1 cellular context compared by ENCODE assay signal in genomic region chr16:53052519-53053501, GRCh38.
TF ChIP-seq lines count a peak whose summit lies in the region.

CHD9NB (minus strand) TSS chr16:53052897; CDS start chr16:53044158, 8,739 bp downstream.

TF ChIP-seq in K562, 482 proteins besides CTCF, POLR2A, EP300 and RAD21 (continued from another document and continues in another):
- TF ChIP-seq ZBTB40 (IDR thresholded peaks at IDR 0.05) = 0 out of 2 replicates have a peak, but pooled peaks have one; percentile 16
- no peak for TF ChIP-seq ZBTB40 (CRISPR knock-in tag; IDR thresholded peaks at IDR 0.05)
- no peak for TF ChIP-seq RFX1 (IDR thresholded peaks at IDR 0.05)
- no peak for TF ChIP-seq ZC3H11A (IDR thresholded peaks at IDR 0.05; ENCODE audit: low read depth, low read length)
- no peak for TF ChIP-seq YY1 (IDR thresholded peaks at IDR 0.05; ENCODE audit: borderline replicate concordance in 1 of 3, control insufficient read depth in 1 of 3, extremely low read depth in 1 of 3, insufficient read depth in 3 of 3, insufficient read length in 1 of 3, insufficient replicate concordance in 2 of 3, low read depth in 1 of 3, low read length in 2 of 3)
- no peak for TF ChIP-seq MEF2D (tag; conservative IDR thresholded peaks at IDR 0.05; ENCODE audit: low read depth)
- no peak for TF ChIP-seq ZNF764 (CRISPR knock-in tag; IDR thresholded peaks at IDR 0.05; ENCODE audit: low read depth)
- TF ChIP-seq NR0B1 (IDR thresholded peaks at IDR 0.05; ENCODE audit: partially characterized antibody) = no peak
- no peak for TF ChIP-seq FOXO4 (CRISPR knock-in tag; IDR thresholded peaks at IDR 0.05)
- TF ChIP-seq BRF2 (IDR thresholded peaks at IDR 0.05; ENCODE audit: borderline replicate concordance, insufficient read depth, insufficient read length) = no peak
- TF ChIP-seq ZNF280B (CRISPR knock-in tag; IDR thresholded peaks at IDR 0.05) = no peak
- TF ChIP-seq GTF2F1 (IDR thresholded peaks at IDR 0.05; ENCODE audit: low read depth, low read length) = no peak
- no peak for TF ChIP-seq ZNF551 (CRISPR knock-in tag; IDR thresholded peaks at IDR 0.05)
- TF ChIP-seq ELF4 (CRISPR knock-in tag; IDR thresholded peaks at IDR 0.05) = peak; percentile 86
- no peak for TF ChIP-seq E2F3 (CRISPR knock-in tag; IDR thresholded peaks at IDR 0.05)
- no peak for TF ChIP-seq NR2F6 (CRISPR knock-in tag; IDR thresholded peaks at IDR 0.05)
- no peak for TF ChIP-seq RREB1 (CRISPR knock-in tag; IDR thresholded peaks at IDR 0.05)
- no peak for TF ChIP-seq ZC3H4 (CRISPR knock-in tag; IDR thresholded peaks at IDR 0.05; ENCODE audit: borderline replicate concordance)
- no peak for TF ChIP-seq CUX1 (CRISPR knock-in tag; IDR thresholded peaks at IDR 0.05)
- TF ChIP-seq SAP30 (IDR thresholded peaks at IDR 0.05; ENCODE audit: borderline replicate concordance, insufficient read depth, low read depth, low read length, poor library complexity, severe bottlenecking) = no peak
- TF ChIP-seq HNRNPUL1 (IDR thresholded peaks at IDR 0.05; ENCODE audit: low read length) = no peak
- TF ChIP-seq TAF15 (IDR thresholded peaks at IDR 0.05; ENCODE audit: low read depth, low read length) = no peak
- TF ChIP-seq CBX1 (IDR thresholded peaks at IDR 0.05; ENCODE audit: low read depth) = no peak
- TF ChIP-seq TGIF2 (CRISPR knock-in tag; IDR thresholded peaks at IDR 0.05) = no peak
- TF ChIP-seq EGR1 (conservative IDR thresholded peaks at IDR 0.05) = peak; percentile 18; the same call in 1 of the 2 replicates
- no peak for TF ChIP-seq ZNF830 (CRISPR knock-in tag; IDR thresholded peaks at IDR 0.05)
- no peak for TF ChIP-seq POU5F1 (IDR thresholded peaks at IDR 0.05; ENCODE audit: borderline replicate concordance, low read depth, low read length, partially characterized antibody)
- no peak for TF ChIP-seq KDM5B (IDR thresholded peaks at IDR 0.05; ENCODE audit: insufficient replicate concordance, low read depth, low read length)
- no peak for TF ChIP-seq PCBP2 (IDR thresholded peaks at IDR 0.05; ENCODE audit: low read depth, low read length, poor library complexity, severe bottlenecking)
